26 cellular contexts compared by ENCODE assay signal in genomic region chr18:1006965-1007364, GRCh38.
"Had no signal": no experiment of that assay in that cellular context is flagged by ENCODE, and none has a peak within 500 bp of the region (broad histone marks: within the 10 kb centered on the region; RNA-seq: fewer than 3 reads in every experiment).

No MANE protein-coding gene starts in this region.

- ATAC-seq: stimulated activated effector memory CD8-positive, alpha-beta T cell treated with anti-CD3 and anti-CD28 coated beads, Interleukin-12 subunit alpha, Interleukin-12 subunit beta, amount 100 ng/mL, for 72 hours; stimulated activated memory B cell treated with anti-CD40 and anti-IgM and Interleukin-4, amounts not matched to agents 10 μg/mL and 1 μg/mL and 100 μg/mL, for 72 hours; stimulated activated naive B cell treated with anti-CD40 and anti-IgM and Interleukin-4, amounts not matched to agents 10 μg/mL and 1 μg/mL and 100 μg/mL, for 72 hours; stimulated activated naive CD8-positive, alpha-beta T cell treated with anti-CD3 and anti-CD28 coated beads, Interleukin-15, Interleukin-2, amounts not matched to agents 100 U/mL and 50 U/mL, for 24 hours had no signal

- H3K27me3 ChIP-seq: stomach, suprapubic skin, testis, thyroid gland, tibial artery, tibial nerve, transverse colon, upper lobe of left lung, upper lobe of right lung, uterus, vagina had no signal

- H3K27ac ChIP-seq: stomach, suprapubic skin, testis, thoracic aorta, thyroid gland, tibial artery, tibial nerve, transverse colon, upper lobe of left lung, upper lobe of right lung, uterus, vagina had no signal

- DNase-seq: stimulated activated CD4-positive, alpha-beta T cell treated with anti-CD3 and anti-CD28 coated beads, Interleukin-2, amount 100 ng/mL, for 48 hours; stimulated activated CD4-positive, alpha-beta T cell treated with anti-CD3 and anti-CD28 coated beads, Interleukin-4, amount 100 ng/mL, for 1 hour; stimulated activated CD4-positive, alpha-beta T cell treated with anti-CD3 and anti-CD28 coated beads, Interleukin-4, amount 100 ng/mL, for 24 hours; stimulated activated CD4-positive, alpha-beta T cell treated with anti-CD3 and anti-CD28 coated beads, Interleukin-4, amount 100 ng/mL, for 4 hours; stimulated activated CD8-positive, alpha-beta memory T cell treated with anti-CD3 and anti-CD28 coated beads, Interleukin-4, amount 100 ng/mL, for 48 hours; stimulated activated naive B cell treated with anti-CD40 and anti-IgM and Interleukin-4, amounts not matched to agents 10 μg/mL and 1 μg/mL and 100 μg/mL, for 72 hours; stimulated activated naive CD4-positive, alpha-beta T cell; stimulated activated naive CD4-positive, alpha-beta T cell treated with Interleukin-2 at 50 U/mL for 16 hours; stimulated activated naive CD8-positive, alpha-beta T cell treated with anti-CD3 and anti-CD28 coated beads, Interleukin-15, amount 100 ng/mL, for 72 hours; stimulated activated naive CD8-positive, alpha-beta T cell treated with anti-CD3 and anti-CD28 coated beads, Interleukin-15, Interleukin-2, amounts not matched to agents 100 U/mL and 50 U/mL, for 24 hours; stomach; substantia nigra; testis; thyroid gland; tibial artery; transverse colon; trophoblast cell; upper lobe of left lung; upper lobe of right lung; uterus had no signal

- H3K4me3 ChIP-seq: stomach, suprapubic skin, testis, thoracic aorta, thyroid gland, tibial artery, tibial nerve, transverse colon, upper lobe of left lung, upper lobe of right lung, uterus, vagina had no signal

- H3K36me3 ChIP-seq: stomach, suprapubic skin, thoracic aorta, thyroid gland, tibial artery, tibial nerve, transverse colon, upper lobe of left lung, upper lobe of right lung, uterus, vagina had no signal

- H3K4me1 ChIP-seq: stomach, suprapubic skin, testis, thyroid gland, tibial nerve, transverse colon, upper lobe of left lung, upper lobe of right lung, uterus, vagina had no signal

- H3K9me3 ChIP-seq: stomach, suprapubic skin, testis, thoracic aorta, thyroid gland, tibial artery, tibial nerve, transverse colon, upper lobe of left lung, upper lobe of right lung, uterus, vagina had no signal
